In the genomic region with DNA sequence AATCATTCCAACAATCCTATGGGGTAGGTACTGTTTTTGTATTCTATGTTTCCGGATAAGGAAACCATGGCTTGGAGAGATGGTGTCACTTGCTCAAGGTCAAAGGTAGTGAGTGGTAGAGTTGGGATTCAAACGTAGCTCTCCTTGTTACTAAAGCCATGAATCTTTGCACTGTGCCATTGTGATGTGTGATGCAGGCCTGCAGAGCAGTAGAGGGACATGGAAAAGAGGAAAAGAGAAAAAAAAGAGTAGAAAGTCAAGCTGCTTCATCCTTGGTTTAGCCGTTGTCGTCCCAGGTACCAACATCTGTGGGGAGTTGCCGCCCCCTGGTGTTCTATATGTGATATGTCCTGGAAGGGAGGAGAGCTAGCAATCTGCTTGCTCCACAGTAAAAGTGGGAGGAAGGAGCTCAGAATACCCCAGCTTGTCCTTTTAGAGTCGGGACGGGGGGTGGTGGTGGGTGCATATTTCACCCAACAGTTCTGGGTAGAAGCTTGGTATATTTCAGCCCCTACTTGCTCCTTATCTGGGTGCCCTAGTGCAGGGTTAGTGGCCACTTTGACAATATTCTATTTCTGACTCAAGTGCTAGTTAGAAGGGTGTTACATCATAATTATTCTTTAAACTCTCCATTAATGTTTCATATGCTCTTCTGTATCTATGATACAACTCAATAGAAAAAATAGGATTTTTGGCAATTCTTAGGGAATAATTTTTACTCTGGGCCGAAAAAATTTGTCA, we compare ENCODE assay signal across 8 cellular contexts.
DNase-seq lines count a peak whose midpoint lies in the region; ATAC-seq and TF ChIP-seq lines count a peak whose summit lies in the region.

No MANE protein-coding gene starts in this region.

- H3K27ac ChIP-seq in SU-DHL-6 (ENCODE audit: low read depth, low read length): no peak overlapping the region

- H3K4me2 ChIP-seq in SU-DHL-6 (ENCODE audit: low read depth, low read length, poor library complexity, severe bottlenecking): no peak overlapping the region

- no peaks in the 10 kb centered on the region for H3K79me2 ChIP-seq in SU-DHL-6 (ENCODE audit: insufficient read depth, low read length)

- no peak for DNase-seq in GM06990 (ENCODE audit: extremely low read depth, insufficient read length)
- DNase-seq in NCI-H1092 treated with DMSO at 0.1 percent for 48 hours (lab: John Stamatoyannopoulos, UW): peak; percentile 85
- peak; percentile 66 to 70 for DNase-seq in activated naive CD4-positive, alpha-beta T cell treated with anti-CD3 and anti-CD28 coated beads, Interleukin-2, amount 50 U/mL, for 72 hours (ENCODE audit: low spot score in 2 of 2)
- DNase-seq in Right ventricle myocardium superior: peak; percentile 76
- DNase-seq in posterior vena cava (ENCODE audit: low spot score): peak; percentile 86
- peak; percentile 83 for DNase-seq in ureter (ENCODE audit: low spot score)

- peak overlapping the region; percentile 68 to 79 for H3K27ac Mint-ChIP-seq in activated naive CD4-positive, alpha-beta T cell treated with anti-CD3 and anti-CD28 coated beads, Interleukin-2, amount 50 U/mL, for 72 hours

- no peaks in the 10 kb centered on the region for H3K36me3 Mint-ChIP-seq in activated naive CD4-positive, alpha-beta T cell treated with anti-CD3 and anti-CD28 coated beads, Interleukin-2, amount 50 U/mL, for 72 hours

- H3K9me2 ChIP-seq in SU-DHL-6 (replicated peaks; ENCODE audit: insufficient read depth, low read length): no peaks in the 10 kb centered on the region

- no peaks in the 10 kb centered on the region for H3K9me3 ChIP-seq in SU-DHL-6 (ENCODE audit: insufficient read depth, low read length)

- H4K20me1 ChIP-seq in SU-DHL-6 (ENCODE audit: low read depth, low read length): no peaks in the 10 kb centered on the region

- no peaks in the 10 kb centered on the region for H3K9me3 Mint-ChIP-seq in activated naive CD4-positive, alpha-beta T cell treated with anti-CD3 and anti-CD28 coated beads, Interleukin-2, amount 50 U/mL, for 72 hours

- H3K27me3 ChIP-seq in GM06990 (replicated peaks; ENCODE audit: control insufficient read depth, insufficient read depth, low read length) (no peaks in the 10 kb centered on the region), SU-DHL-6 (ENCODE audit: low read length) (no peaks in the 10 kb centered on the region)

- no peak overlapping the region for H3K4me3 ChIP-seq in GM06990 (replicated peaks; ENCODE audit: low read depth, low read length)
- no peak overlapping the region for H3K4me3 ChIP-seq in SU-DHL-6 (ENCODE audit: insufficient read depth, low read length, poor library complexity, severe bottlenecking)

- TF ChIP-seq CTCF in GM06990 (IDR thresholded peaks at IDR 0.05; ENCODE audit: insufficient read depth, low read length, poor library complexity, severe bottlenecking) (peak; percentile 61), SU-DHL-6 (IDR thresholded peaks at IDR 0.05; ENCODE audit: insufficient read depth, low read length, poor library complexity, severe bottlenecking) (peak; percentile 62)

- H3K36me3 ChIP-seq in GM06990 (ENCODE audit: control insufficient read depth, insufficient read depth, low read length) (no peaks in the 10 kb centered on the region), SU-DHL-6 (ENCODE audit: low read length) (no peaks in the 10 kb centered on the region)

- ATAC-seq in activated naive CD4-positive, alpha-beta T cell treated with anti-CD3 and anti-CD28 coated beads, Interleukin-2, amount 50 U/mL, for 72 hours: peak; percentile 90 to 93
- ATAC-seq in Right ventricle myocardium superior (ENCODE audit: poor library complexity) (peak; percentile 95), GM21825 (IDR thresholded peaks at IDR 0.05; ENCODE audit: unreplicated experiment) (no peak)

- H3F3A ChIP-seq in SU-DHL-6 (ENCODE audit: insufficient read depth): peaks cover 5% of the 10 kb centered on the region; the same call in 1 of the 2 replicates

- no peak overlapping the region for H3K9ac ChIP-seq in SU-DHL-6 (ENCODE audit: low read length)

- intact Hi-C loops in Right ventricle myocardium superior (cut with DNase I): loop anchor here (2.0 to 5.0 kb wide), 2 partner anchors 159 to 296 kb away; no protein-coding TSS in a partner anchor
- intact Hi-C loops in posterior vena cava (cut with DNase I): loop anchor here (5.0 to 10.0 kb wide), 2 partner anchors 161 to 499 kb away; no protein-coding TSS in a partner anchor

- H2AFZ ChIP-seq in SU-DHL-6 (ENCODE audit: low read depth, low read length, severe bottlenecking): peak overlapping the region; percentile 73
